34 cellular contexts compared by ENCODE assay signal in genomic region chr2:134799936-134800335, GRCh38. TPM values are rescaled to one million over a fixed set of nuclear protein-coding genes. Genes with fewer than 3 reads are reported as not detected.
"Had no signal": no experiment of that assay in that cellular context is flagged by ENCODE, and none has a peak within 500 bp of the region (broad histone marks: within the 10 kb centered on the region; RNA-seq: fewer than 3 reads in every experiment).

No MANE protein-coding gene starts in this region.

- ATAC-seq: esophagus mucosa, gastrocnemius medialis, heart right ventricle, left cardiac atrium, left lung, left ventricle myocardium superior, lower lobe of right lung, mucosa of descending colon had no signal

- H3K4me3 Mint-ChIP-seq: immature natural killer cell, mesothelial cell of epicardium had no signal

- H3K27ac Mint-ChIP-seq: immature natural killer cell, mesothelial cell of epicardium had no signal

- H3K4me3 ChIP-seq: coronary artery, dorsolateral prefrontal cortex, esophagus squamous epithelium, gastrocnemius medialis, heart right ventricle, left lung, lower lobe of right lung, mucosa of descending colon had no signal

- H3K9me3 ChIP-seq: gastrocnemius medialis, lower lobe of right lung had no signal

- H3K27ac ChIP-seq: coronary artery, dorsolateral prefrontal cortex, esophagus squamous epithelium, gastrocnemius medialis, heart right ventricle, left lung, lower lobe of right lung had no signal

- H3K36me3 Mint-ChIP-seq: immature natural killer cell, mesothelial cell of epicardium had no signal

- DNase-seq: dermis blood vessel endothelial cell; dorsolateral prefrontal cortex; effector CD4-positive, alpha-beta T cell; effector memory CD4-positive, alpha-beta T cell; erythroblast; esophagus squamous epithelium; foreskin fibroblast; foreskin melanocyte; gastrocnemius medialis; glutamatergic neuron; head of caudate nucleus; heart right ventricle; hippocampal formation; immature natural killer cell; islet precursor cell; kidney; kidney glomerular epithelial cell; left cardiac atrium; left lung; left ventricle myocardium superior; lower lobe of right lung; mesenchymal stem cell; mucosa of descending colon had no signal

- H3K36me3 ChIP-seq: esophagus squamous epithelium, gastrocnemius medialis, heart right ventricle, left lung, lower lobe of right lung had no signal

- H3K4me1 Mint-ChIP-seq: mesothelial cell of epicardium had no signal

- FAIRE-seq: colon, endothelial cell of umbilical vein, kidney had no signal

- H3K27me3 ChIP-seq: dorsolateral prefrontal cortex, esophagus squamous epithelium, gastrocnemius medialis, heart right ventricle, left lung had no signal

- H3K4me1 ChIP-seq: esophagus squamous epithelium, gastrocnemius medialis, heart right ventricle, left lung, lower lobe of right lung had no signal

RNA-seq across cellular contexts. Expression of gene ACMSD, which starts 38.5 kb away (rescaled TPM):
- total RNA-seq: cerebellum, endothelial cell of umbilical vein, esophagus mucosa, esophagus squamous epithelium, glomerular endothelial cell, heart right ventricle, left cardiac atrium, left lung, left ventricle myocardium superior, lower leg skin, lower lobe of right lung, lung microvascular endothelial cell, mesenteric fat pad, mesothelial cell of epicardium, mucosa of descending colon, myocyte had no signal
- polyA plus RNA-seq: endothelial cell of umbilical vein, heart right ventricle, immature natural killer cell had no signal
